11 cellular contexts compared by ENCODE assay signal in genomic region chr6:11194399-11195274, GRCh38. TPM values are rescaled to one million over a fixed set of nuclear protein-coding genes. Genes with fewer than 3 reads are reported as not detected.
DNase-seq lines count a peak whose midpoint lies in the region; ATAC-seq lines count a peak whose summit lies in the region.
"Had no signal": no experiment of that assay in that cellular context is flagged by ENCODE, and none has a peak within 500 bp of the region (broad histone marks: within the 10 kb centered on the region; RNA-seq: fewer than 3 reads in every experiment).

No MANE protein-coding gene starts in this region.

- H3K9me3 Mint-ChIP-seq in immature natural killer cell = no peaks in the 10 kb centered on the region
- H3K9me3 Mint-ChIP-seq in activated naive CD8-positive, alpha-beta T cell treated with anti-CD3 and anti-CD28 coated beads for 36 hours = peaks cover 1% of the 10 kb centered on the region

- no peaks in the 10 kb centered on the region for H3K27me3 ChIP-seq in skeletal muscle satellite cell (ENCODE audit: control insufficient read depth, insufficient read depth, low read length)

- peak overlapping the region; percentile 40 for H3K4me2 ChIP-seq in skeletal muscle satellite cell (ENCODE audit: low read length)

- peaks cover 32 to 50% (median 33%) of the 10 kb centered on the region in 3 donors for H3K36me3 Mint-ChIP-seq in immature natural killer cell
- H3K36me3 Mint-ChIP-seq in activated naive CD8-positive, alpha-beta T cell treated with anti-CD3 and anti-CD28 coated beads for 36 hours = peaks cover 69% of the 10 kb centered on the region

- peaks cover 53% of the 10 kb centered on the region for H3K4me1 ChIP-seq in skeletal muscle satellite cell (ENCODE audit: control insufficient read depth, insufficient read depth, low read length)

- H3K27me3 Mint-ChIP-seq in immature natural killer cell (ENCODE audit: low read depth in 3 of 3) = peaks cover 4 to 6% (median 5%) of the 10 kb centered on the region in 3 donors
- no peaks in the 10 kb centered on the region for H3K27me3 Mint-ChIP-seq in activated naive CD8-positive, alpha-beta T cell treated with anti-CD3 and anti-CD28 coated beads for 36 hours
- H3K27me3 Mint-ChIP-seq: activated CD4-positive, alpha-beta T cell treated with anti-CD3 and anti-CD28 coated beads, Interleukin-2, amount 10 ng/mL, durations not matched to agents 7 days and 5 days had no signal

- H3K4me3 Mint-ChIP-seq in immature natural killer cell = no peak overlapping the region
- H3K4me3 Mint-ChIP-seq in activated naive CD8-positive, alpha-beta T cell treated with anti-CD3 and anti-CD28 coated beads for 36 hours = no peak overlapping the region
- H3K4me3 Mint-ChIP-seq: activated CD4-positive, alpha-beta T cell treated with anti-CD3 and anti-CD28 coated beads, Interleukin-2, amount 10 ng/mL, durations not matched to agents 7 days and 5 days had no signal

- H3K36me3 ChIP-seq in skeletal muscle satellite cell (ENCODE audit: insufficient read depth, low read length) = peaks cover 30% of the 10 kb centered on the region

- no peak for ATAC-seq in HG03457 (IDR thresholded peaks at IDR 0.05; ENCODE audit: unreplicated experiment)

- peak overlapping the region; percentile 46 for H3K9ac ChIP-seq in skeletal muscle satellite cell (ENCODE audit: low read depth, low read length)

- peaks cover 56 to 63% of the 10 kb centered on the region in 2 donors for H3K4me1 Mint-ChIP-seq in immature natural killer cell
- peaks cover 14% of the 10 kb centered on the region for H3K4me1 Mint-ChIP-seq in activated naive CD8-positive, alpha-beta T cell treated with anti-CD3 and anti-CD28 coated beads for 36 hours

- DNase-seq in HS-27A (ENCODE audit: low read depth) (peak; percentile 89), cerebellar cortex (ENCODE audit: low spot score) (peak; percentile 75), immature natural killer cell (no peak), NCI-H2029 (lab: John Stamatoyannopoulos, UW) (no peak), NCI-H128 (lab: John Stamatoyannopoulos, UW; ENCODE audit: unreplicated experiment) (no peak)
- DNase-seq in activated naive CD8-positive, alpha-beta T cell treated with anti-CD3 and anti-CD28 coated beads for 36 hours = no peak
- DNase-seq: activated CD4-positive, alpha-beta T cell treated with anti-CD3 and anti-CD28 coated beads, Interleukin-2, amount 10 ng/mL, durations not matched to agents 7 days and 5 days; anterior cingulate cortex; SIG-M5 had no signal

- H3K9me3 ChIP-seq in skeletal muscle satellite cell (replicated peaks; ENCODE audit: low read length) = no peaks in the 10 kb centered on the region

- no peak overlapping the region for H3K4me3 ChIP-seq in skeletal muscle satellite cell (ENCODE audit: low read length)

- peak overlapping the region; percentile 62 to 98 (median 79) for H3K27ac Mint-ChIP-seq in immature natural killer cell
- H3K27ac Mint-ChIP-seq in activated naive CD8-positive, alpha-beta T cell treated with anti-CD3 and anti-CD28 coated beads for 36 hours = no peak overlapping the region
- H3K27ac Mint-ChIP-seq: activated CD4-positive, alpha-beta T cell treated with anti-CD3 and anti-CD28 coated beads, Interleukin-2, amount 10 ng/mL, durations not matched to agents 7 days and 5 days had no signal

RNA-seq across cellular contexts. Expression of gene NEDD9, which starts 37.8 kb away (rescaled TPM):
- polyA plus RNA-seq in immature natural killer cell = 10 to 100 TPM; 26.2 to 73.6 (median 27.6) TPM
- 0.22 and 0.25 TPM in 2 replicates for total RNA-seq in skeletal muscle satellite cell (2012; rRNA removed)
- total RNA-seq in activated naive CD8-positive, alpha-beta T cell treated with anti-CD3 and anti-CD28 coated beads for 36 hours = 10 to 100 TPM; 32.0 to 33.7 TPM

Comparison
In these comparisons a context has a peak if more than half of its experiments do, and no peak if none do; other contexts are left out.
1. DNase-seq: peak in HS-27A (single experiment) and cerebellar cortex (single experiment); none in immature natural killer cell (0 of 3), NCI-H2029 (single experiment), NCI-H128 (single experiment) and activated naive CD8-positive, alpha-beta T cell treated with anti-CD3 and anti-CD28 coated beads for 36 hours (single experiment).